8 cellular contexts compared by ENCODE assay signal in the genomic region with DNA sequence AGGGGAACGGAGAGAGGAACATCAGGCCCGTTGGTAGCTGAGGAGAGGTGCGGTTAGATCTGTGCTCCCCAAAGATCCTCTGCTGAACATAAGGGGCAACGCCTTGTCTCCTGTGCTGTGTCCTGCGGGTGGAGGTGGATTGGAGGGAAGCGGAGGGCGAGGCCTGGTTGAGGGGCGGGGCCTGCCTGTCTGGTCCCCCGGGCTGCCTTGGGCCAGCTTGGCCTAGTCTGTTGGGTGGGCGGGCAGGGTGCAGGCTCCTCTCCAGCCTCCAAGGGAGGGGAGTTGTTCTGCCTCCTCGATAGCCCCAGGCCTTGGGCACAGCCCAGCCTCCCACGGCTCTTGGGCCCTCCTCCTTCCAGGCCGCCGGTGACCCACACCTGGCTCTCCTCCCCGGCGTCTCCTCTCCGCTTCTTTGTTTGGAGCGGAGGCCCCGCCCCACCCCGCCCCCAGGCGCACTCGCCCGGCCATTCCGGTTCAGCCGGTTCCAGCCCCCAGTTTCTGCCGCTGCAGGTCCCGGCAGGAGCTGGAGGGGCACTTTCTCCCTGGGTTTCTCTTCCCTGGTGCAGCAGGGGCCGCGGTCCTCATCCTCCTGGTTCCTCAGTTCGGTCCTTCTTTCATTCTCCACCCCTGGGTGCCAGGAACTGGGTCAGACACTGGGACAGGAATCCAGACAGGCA. TPM values are rescaled to one million over a fixed set of nuclear protein-coding genes. Genes with fewer than 3 reads are reported as not detected.
A peak's percentile ranks its signal among the peaks of the same experiment; 100 is the strongest.
DNase-seq lines count a peak whose midpoint lies in the region; ATAC-seq and TF ChIP-seq lines count a peak whose summit lies in the region.

No MANE protein-coding gene starts in this region.

- peak overlapping the region; percentile 82 for H3K27ac ChIP-seq in colonic mucosa

- peak overlapping the region; percentile 40 to 86 for H3K9ac ChIP-seq in colonic mucosa (ENCODE audit: low read depth in 2 of 2, low read length in 2 of 2)

- ATAC-seq in mucosa of descending colon: peak; percentile 74
- ATAC-seq in HG03354 (IDR thresholded peaks at IDR 0.05; ENCODE audit: poor library complexity, severe bottlenecking, unreplicated experiment): no peak

- H3K27me3 ChIP-seq in colonic mucosa: no peaks in the 10 kb centered on the region

- H3K36me3 ChIP-seq in colonic mucosa (no peaks in the 10 kb centered on the region), mucosa of descending colon (ENCODE audit: low read depth) (no peaks in the 10 kb centered on the region)

- peak overlapping the region; percentile 6 for H3K4me3 ChIP-seq in colonic mucosa
- H3K4me3 ChIP-seq in mucosa of descending colon: no peak overlapping the region

- H3K4me1 ChIP-seq in colonic mucosa: peaks cover 10% of the 10 kb centered on the region
- H3K4me1 ChIP-seq in mucosa of descending colon (ENCODE audit: low read depth): peaks cover 63% of the 10 kb centered on the region

- DNase-seq in DMS79 treated with DMSO at 0.1 percent for 48 hours (lab: John Stamatoyannopoulos, UW): peak; percentile 97
- DNase-seq in NCI-H2081 treated with DMSO at 0.1 percent for 48 hours (lab: John Stamatoyannopoulos, UW): peak; percentile 71
- DNase-seq in colonic mucosa: peak; percentile 92
- peak; percentile 92 to 95 (median 93) for DNase-seq in mucosa of descending colon
- no peak for DNase-seq in epidermal melanocyte (ENCODE audit: insufficient read length, low spot score)
- DNase-seq in NCI-H446 treated with DMSO at 0.1 percent for 48 hours (lab: John Stamatoyannopoulos, UW): no peak
- no peak for DNase-seq in T-helper 9 cell

- H3K9me3 ChIP-seq in colonic mucosa (no peaks in the 10 kb centered on the region), mucosa of descending colon (no peaks in the 10 kb centered on the region)

- intact Hi-C loops in colonic mucosa (cut with DNase I): no loop called here
- intact Hi-C loops in mucosa of descending colon (cut with DNase I, micrococcal nuclease): no loop called here

- TF ChIP-seq CTCF in colonic mucosa (IDR thresholded peaks at IDR 0.05) (no peak), mucosa of descending colon (IDR thresholded peaks at IDR 0.05) (no peak)

RNA-seq across cellular contexts. Expression of a gene that starts 19.4 kb away (rescaled TPM):
- total RNA-seq in colonic mucosa (100 to 1,000 TPM; 351 to 449 TPM), mucosa of descending colon (100 to 1,000 TPM; 355 to 752 (median 384) TPM)

Comparison
In these comparisons a context has a peak if more than half of its experiments do, and no peak if none do; other contexts are left out.
1. DNase-seq: peak in DMS79 treated with DMSO at 0.1 percent for 48 hours (single experiment), NCI-H2081 treated with DMSO at 0.1 percent for 48 hours (single experiment), colonic mucosa (single experiment) and mucosa of descending colon (3 of 3); none in epidermal melanocyte (single experiment), NCI-H446 treated with DMSO at 0.1 percent for 48 hours (single experiment) and T-helper 9 cell (single experiment).